Comparison of ENCODE assay signal across 14 cellular contexts in the genomic region with DNA sequence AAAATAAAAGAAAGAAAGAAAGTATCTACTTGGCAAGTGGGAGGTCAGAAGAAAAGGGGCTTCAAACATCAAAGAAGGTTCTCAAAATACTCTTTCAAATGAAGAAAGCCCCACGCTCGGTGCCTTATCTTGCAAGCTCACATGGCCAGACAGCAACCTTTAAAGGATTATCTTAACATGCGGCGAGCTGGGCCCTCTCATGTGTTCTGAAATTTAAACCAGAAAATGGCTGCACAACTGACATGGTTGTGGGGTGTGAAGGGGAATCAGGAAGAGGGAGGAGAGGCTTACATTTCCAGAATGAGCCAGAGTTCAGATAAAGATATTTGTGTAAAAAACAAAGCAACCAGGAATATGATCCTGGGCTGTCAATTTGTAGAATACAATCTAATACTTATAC.
"Had no signal": no experiment of that assay in that cellular context is flagged by ENCODE, and none has a peak within 500 bp of the region (broad histone marks: within the 10 kb centered on the region; RNA-seq: fewer than 3 reads in every experiment).

No MANE protein-coding gene starts in this region.

- H3K4me3 Mint-ChIP-seq: naive B cell, nephron had no signal

- H3K27ac Mint-ChIP-seq: naive B cell, nephron had no signal

- DNase-seq: effector CD4-positive, alpha-beta T cell; heart right ventricle; left ventricle myocardium inferior; mesendoderm; naive B cell; posterior cingulate gyrus; sigmoid colon; stimulated activated CD4-positive, alpha-beta T cell treated with anti-CD3 and anti-CD28 coated beads, Interleukin-2, amount 100 ng/mL, for 24 hours; stimulated activated CD4-positive, alpha-beta T cell treated with anti-CD3 and anti-CD28 coated beads, Interleukin-4, amount 100 ng/mL, for 4 hours; stimulated activated naive CD4-positive, alpha-beta T cell; stomach; substantia nigra; transverse colon had no signal

- H3K27me3 Mint-ChIP-seq: naive B cell had no signal

- H3K4me1 Mint-ChIP-seq: naive B cell, nephron had no signal

- H3K36me3 Mint-ChIP-seq: naive B cell had no signal

- H3K9me3 Mint-ChIP-seq: nephron had no signal
